ENCODE assay signal across 24 cellular contexts in genomic region chr14:87067597-87067996, GRCh38.
"Had no signal": no experiment of that assay in that cellular context is flagged by ENCODE, and none has a peak within 500 bp of the region (broad histone marks: within the 10 kb centered on the region; RNA-seq: fewer than 3 reads in every experiment).

No MANE protein-coding gene starts in this region.

- H3K9ac ChIP-seq: parathyroid adenoma had no signal

- H3K27me3 ChIP-seq: brain microvascular endothelial cell, foreskin keratinocyte, hepatocyte, testis, uterus had no signal

- ATAC-seq: activated naive CD4-positive, alpha-beta T cell treated with anti-CD3 and anti-CD28 coated beads, Interleukin-2, amount 50 U/mL, for 72 hours; foreskin keratinocyte; left cardiac atrium; lower lobe of right lung; mucosa of descending colon; sciatic nerve; T-helper 17 cell had no signal

- H3K4me3 ChIP-seq: hepatocyte, lower lobe of right lung, mucosa of descending colon, testis, uterus had no signal

- H3K79me2 ChIP-seq: hepatocyte, parathyroid adenoma had no signal

- H3K9me3 ChIP-seq: lower lobe of right lung, testis, uterus had no signal

- H3K4me1 ChIP-seq: foreskin keratinocyte, lower lobe of right lung, parathyroid adenoma, testis, uterus had no signal

- H3K36me3 ChIP-seq: brain microvascular endothelial cell, lower lobe of right lung, uterus had no signal

- H2AFZ ChIP-seq: hepatocyte, parathyroid adenoma had no signal

- H3K27ac ChIP-seq: brain microvascular endothelial cell, foreskin keratinocyte, hepatocyte, lower lobe of right lung, parathyroid adenoma, testis, uterus had no signal

- DNase-seq: activated CD4-positive, alpha-beta T cell treated with anti-CD3 and anti-CD28 coated beads, Interleukin-2, amount 10 ng/mL, durations not matched to agents 24 days and 14 days; activated gamma-delta T cell treated with Interleukin-2 at 50 U/mL for 16 hours; activated T-cell treated with anti-CD3 and anti-CD28 coated beads, Interleukin-2, amount 50 U/mL, for 1 hour; aorta; brain microvascular endothelial cell; caudate nucleus; effector CD4-positive, alpha-beta T cell; foreskin keratinocyte; glutamatergic neuron; immature natural killer cell; left cardiac atrium; lower lobe of right lung; mucosa of descending colon; nucleus accumbens; small intestine; stimulated activated CD8-positive, alpha-beta memory T cell treated with anti-CD3 and anti-CD28 coated beads, Interleukin-4, amount 100 ng/mL, for 48 hours; stimulated activated naive CD4-positive, alpha-beta T cell; T-helper 17 cell; testis; uterus had no signal

- H3K4me2 ChIP-seq: hepatocyte had no signal
